ENCODE assay signal across 16 cellular contexts in genomic region chr7:134752006-134752760, GRCh38. TPM values are rescaled to one million over a fixed set of nuclear protein-coding genes. Genes with fewer than 3 reads are reported as not detected.
DNase-seq lines count a peak whose midpoint lies in the region; ATAC-seq and FAIRE-seq lines count a peak whose summit lies in the region.
"Had no signal": no experiment of that assay in that cellular context is flagged by ENCODE, and none has a peak within 500 bp of the region (broad histone marks: within the 10 kb centered on the region; RNA-seq: fewer than 3 reads in every experiment).

No MANE protein-coding gene starts in this region.

- H3K27ac ChIP-seq in GM23248 (no peak overlapping the region), mesendoderm (ENCODE audit: low read depth, low read length) (no peak overlapping the region)
- H3K27ac ChIP-seq: Peyer's patch had no signal

- no peak overlapping the region for H3K4ac ChIP-seq in mesendoderm (ENCODE audit: low read depth, low read length)

- H4K8ac ChIP-seq in mesendoderm (ENCODE audit: low read depth, low read length): no peak overlapping the region

- peak overlapping the region; percentile 46 for H3K4me2 ChIP-seq in GM23248 (ENCODE audit: unreplicated experiment)
- no peak overlapping the region for H3K4me2 ChIP-seq in mesendoderm (ENCODE audit: low read length)

- DNase-seq in GM23248 (peak; percentile 74), RCC 7860 (ENCODE audit: low spot score) (peak; percentile 31), dedifferentiated amniotic fluid mesenchymal stem cell (ENCODE audit: extremely low spot score) (peak; percentile 56), mesendoderm (no peak), NOMO-1 treated with dmso at 0.1 percent for 144 hours (lab: John Stamatoyannopoulos, UW; ENCODE audit: unreplicated experiment) (no peak)
- no peak for DNase-seq in activated CD4-positive, alpha-beta T cell treated with anti-CD3 and anti-CD28 coated beads for 48 hours
- DNase-seq: activated CD4-positive, alpha-beta memory T cell treated with anti-CD3 and anti-CD28 coated beads, Interleukin-2, amount 10 ng/mL, durations not matched to agents 7 days and 5 days; GDM1; NCI-H1105; Peyer's patch; small intestine; substantia nigra; T1000 had no signal

- H3K9me3 ChIP-seq in GM23248 (ENCODE audit: low read depth): no peaks in the 10 kb centered on the region
- H3K9me3 ChIP-seq: Peyer's patch had no signal

- ATAC-seq in HG03135 (IDR thresholded peaks at IDR 0.05; ENCODE audit: unreplicated experiment) (no peak), GM19463 (IDR thresholded peaks at IDR 0.05; ENCODE audit: unreplicated experiment) (no peak)

- no peak overlapping the region for H4K5ac ChIP-seq in mesendoderm (ENCODE audit: low read length)

- no peaks in the 10 kb centered on the region for H3K27me3 ChIP-seq in GM23248 (replicated peaks; ENCODE audit: insufficient read depth)
- H3K27me3 ChIP-seq in mesendoderm (ENCODE audit: insufficient read depth, low read length, poor library complexity): no peaks in the 10 kb centered on the region
- H3K27me3 ChIP-seq: Peyer's patch had no signal

- no peak overlapping the region for H2BK120ac ChIP-seq in mesendoderm (ENCODE audit: low read depth, low read length)

- in situ Hi-C loops in GM23248 (cut with MboI): no loop called here

- whole genome bisulfite sequencing in GM23248 (ENCODE audit: low coverage in 1 of 2, low lambda C conversion rate in 2 of 2, missing lambda C conversion rate in 2 of 2), 2 experiments: 38 to 41% methylated on average over 6 of the region's 6 CpGs
- WGBS in mesendoderm (ENCODE audit: extremely low coverage, insufficient coverage, low lambda C conversion rate): no CpG with 5 or more reads among the region's 6 CpGs

- no peaks in the 10 kb centered on the region for H4K20me1 ChIP-seq in GM23248 (ENCODE audit: insufficient read depth)

- H3K9ac ChIP-seq in GM23248 (no peak overlapping the region), mesendoderm (ENCODE audit: low read length) (no peak overlapping the region)

- no peak overlapping the region for H3K56ac ChIP-seq in mesendoderm (ENCODE audit: low read length)

- H2AK5ac ChIP-seq in mesendoderm (ENCODE audit: low read length): no peak overlapping the region

- H3K4me3 ChIP-seq in GM23248 (no peak overlapping the region; the same call in 1 of the 2 replicates), mesendoderm (ENCODE audit: low read length) (no peak overlapping the region)
- H3K4me3 ChIP-seq: Peyer's patch had no signal

- no peaks in the 10 kb centered on the region for H3K79me1 ChIP-seq in mesendoderm (ENCODE audit: low read length)

- H2BK15ac ChIP-seq in mesendoderm (replicated peaks; ENCODE audit: low read depth): peak overlapping the region; percentile 23

- H2AFZ ChIP-seq in GM23248: no peak overlapping the region

- H3K4me1 ChIP-seq in GM23248 (ENCODE audit: insufficient read depth) (peaks cover 20% of the 10 kb centered on the region), mesendoderm (ENCODE audit: control insufficient read depth, low read depth, low read length) (no peaks in the 10 kb centered on the region)
- H3K4me1 ChIP-seq: Peyer's patch had no signal

- H2BK5ac ChIP-seq in mesendoderm (ENCODE audit: low read length): no peak overlapping the region

- H3K36me3 ChIP-seq in GM23248 (ENCODE audit: low read depth): no peaks in the 10 kb centered on the region
- H3K36me3 ChIP-seq in mesendoderm (ENCODE audit: control insufficient read depth, insufficient read depth, low read length): no peaks in the 10 kb centered on the region
- H3K36me3 ChIP-seq: Peyer's patch had no signal

- H3K79me2 ChIP-seq in GM23248 (ENCODE audit: insufficient read depth): no peaks in the 10 kb centered on the region
- no peaks in the 10 kb centered on the region for H3K79me2 ChIP-seq in mesendoderm (ENCODE audit: control insufficient read depth, insufficient read depth, low read length)

- H3K23ac ChIP-seq in mesendoderm (ENCODE audit: low read length): no peak overlapping the region

- H3F3A ChIP-seq in GM23248 (ENCODE audit: insufficient read depth): no peaks in the 10 kb centered on the region

- no peak overlapping the region for H3K18ac ChIP-seq in mesendoderm (ENCODE audit: low read length)

- FAIRE-seq in RCC 7860 (lab: Jason Lieb, UNC): peak; percentile 45
- FAIRE-seq: endometrium, small intestine had no signal

- H3K9me2 ChIP-seq in GM23248 (ENCODE audit: insufficient read depth): no peaks in the 10 kb centered on the region

RNA-seq across cellular contexts. Expression of gene CALD1, which starts 27.3 kb away (rescaled TPM):
- 674 and 698 TPM in 2 replicates for total RNA-seq in GM23248 (2014; rRNA removed; shearing (Covaris generic))
- 1,687 and 1,703 TPM in 2 replicates for polyA plus RNA-seq in GM23248 (2016; fragmentation: Nextera tagmentation; extraction: Ambion mirVana)
- polyA plus RNA-seq in mesendoderm (2013, experiment 1 of 2): 379 TPM
- polyA plus RNA-seq in mesendoderm (2013, experiment 2 of 2): 417 TPM

Comparison
In these comparisons a context has a peak if more than half of its experiments do, and no peak if none do; other contexts are left out.
1. DNase-seq: peak in GM23248 (single experiment), RCC 7860 (single experiment) and dedifferentiated amniotic fluid mesenchymal stem cell (single experiment); none in mesendoderm (single experiment), activated CD4-positive, alpha-beta T cell treated with anti-CD3 and anti-CD28 coated beads for 48 hours (single experiment) and NOMO-1 treated with dmso at 0.1 percent for 144 hours (single experiment).